11 cellular contexts compared by ENCODE assay signal in genomic region chr5:10505517-10506095, GRCh38. TPM values are rescaled to one million over a fixed set of nuclear protein-coding genes. Genes with fewer than 3 reads are reported as not detected.
DNase-seq lines count a peak whose midpoint lies in the region; ATAC-seq and TF ChIP-seq lines count a peak whose summit lies in the region.
"Had no signal": no experiment of that assay in that cellular context is flagged by ENCODE, and none has a peak within 500 bp of the region (broad histone marks: within the 10 kb centered on the region; RNA-seq: fewer than 3 reads in every experiment).

No MANE protein-coding gene starts in this region.

- DNase-seq in GM10248 (ENCODE audit: extremely low spot score) (peak; percentile 53), T-helper 17 cell (no peak), coronary artery (ENCODE audit: low spot score) (no peak), NCI-H1930 (lab: John Stamatoyannopoulos, UW) (no peak), NCI-H2107 treated with DMSO at 0.1 percent for 48 hours (lab: John Stamatoyannopoulos, UW; ENCODE audit: unreplicated experiment) (no peak)
- DNase-seq: activated CD4-positive, alpha-beta T cell treated with anti-CD3 and anti-CD28 coated beads, Interleukin-2, amount 50 U/mL, for 48 hours; C1 segment of cervical spinal cord; mesenchymal stem cell had no signal

- ATAC-seq in GM21529 (IDR thresholded peaks at IDR 0.05; ENCODE audit: unreplicated experiment): peak; percentile 82
- ATAC-seq in HG03432 (IDR thresholded peaks at IDR 0.05; ENCODE audit: unreplicated experiment): peak; percentile 85
- peak; percentile 57 for ATAC-seq in T-helper 17 cell
- no peak for ATAC-seq in HG03045 (IDR thresholded peaks at IDR 0.05; ENCODE audit: unreplicated experiment)

- CTCF ChIA-PET in GM10248 (lab: Yijun Ruan, JAX): interaction anchor here (1.0 to 1.6 kb wide), 2 partner anchors 16 to 22 kb away, joined by 3 to 5 read pairs; no protein-coding TSS in a partner anchor

- POLR2A ChIA-PET in GM10248 (lab: Yijun Ruan, JAX): no interaction called here

- H3K4me3 ChIP-seq in coronary artery: no peak overlapping the region

- H3K27ac Mint-ChIP-seq in T-helper 17 cell: no peak overlapping the region

- H3K4me3 Mint-ChIP-seq in T-helper 17 cell: no peak overlapping the region

- H3K4me1 Mint-ChIP-seq in T-helper 17 cell: no peaks in the 10 kb centered on the region

- no peaks in the 10 kb centered on the region for H3K9me3 ChIP-seq in T-helper 17 cell (ENCODE audit: control insufficient read depth, low read length, poor library complexity, severe bottlenecking)

- no peaks in the 10 kb centered on the region for H3K36me3 Mint-ChIP-seq in T-helper 17 cell (ENCODE audit: low read depth)

- H3K27me3 Mint-ChIP-seq in T-helper 17 cell: peaks cover 10% of the 10 kb centered on the region

- TF ChIP-seq CTCF in GM10248 (IDR thresholded peaks at IDR 0.05; ENCODE audit: control extremely low read depth, extremely low read depth, low read depth, missing control alignments) (no peak), coronary artery (IDR thresholded peaks at IDR 0.05) (no peak)

- no peak overlapping the region for H3K27ac ChIP-seq in coronary artery

RNA-seq across cellular contexts. Expression of gene ANKRD33B, which starts 58.3 kb away (rescaled TPM):
- 10 to 100 TPM in 1 of 2 donors, 1 to 10 TPM in 1; 5.3 to 13.9 TPM for total RNA-seq in T-helper 17 cell
